ENCODE assay signal across 14 cellular contexts in the genomic region with DNA sequence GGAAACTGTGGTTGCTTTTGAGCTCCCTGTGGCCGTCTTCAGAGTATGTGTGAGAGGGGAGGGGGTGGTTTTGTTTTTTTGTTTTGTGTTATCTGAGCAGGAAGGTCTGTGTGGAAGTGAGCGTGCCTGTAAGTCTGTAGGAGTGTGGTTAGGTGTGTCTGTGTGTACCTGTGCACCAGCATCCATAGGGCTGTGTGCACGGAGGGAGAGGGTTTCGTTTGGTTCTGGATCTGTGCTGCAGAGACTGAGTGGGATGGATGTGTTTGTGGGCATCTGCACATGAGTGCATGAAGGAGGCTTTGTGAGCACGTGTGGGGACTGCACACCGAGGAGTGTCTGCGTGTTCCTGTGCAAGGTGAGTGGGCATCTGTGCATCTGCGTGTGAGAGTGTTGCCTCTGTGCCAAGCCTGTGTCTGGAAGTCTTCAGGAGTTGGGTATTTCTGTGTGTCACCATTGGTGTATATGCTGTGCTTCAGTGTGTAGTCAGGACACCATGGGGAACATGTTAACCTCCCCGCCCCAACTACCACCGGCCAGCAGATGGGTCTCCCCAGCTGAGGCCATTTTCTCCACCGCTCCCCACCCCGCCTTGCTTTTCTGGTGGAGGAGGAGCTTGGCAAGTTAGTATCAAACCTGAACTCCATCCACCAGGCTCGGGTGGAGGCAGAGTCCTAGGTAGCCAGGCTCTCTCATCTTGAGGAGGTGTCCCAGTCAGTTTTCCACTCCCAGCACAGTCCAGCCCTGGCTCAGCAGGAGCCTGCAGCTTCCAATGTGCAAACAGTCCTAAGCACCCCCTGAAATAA. TPM values are rescaled to one million over a fixed set of nuclear protein-coding genes. Genes with fewer than 3 reads are reported as not detected.
DNase-seq lines count a peak whose midpoint lies in the region; TF ChIP-seq lines count a peak whose summit lies in the region.
"Had no signal": no experiment of that assay in that cellular context is flagged by ENCODE, and none has a peak within 500 bp of the region (broad histone marks: within the 10 kb centered on the region; RNA-seq: fewer than 3 reads in every experiment).

No MANE protein-coding gene starts in this region.

- DNase-seq in NCI-H2171 treated with DMSO at 0.1 percent for 48 hours (lab: John Stamatoyannopoulos, UW) (peak; percentile 32), NCI-H2171 (lab: John Stamatoyannopoulos, UW) (no peak), SW480 (ENCODE audit: low spot score) (peak; percentile 12), glutamatergic neuron (no peak), progenitor cell of endocrine pancreas (ENCODE audit: low spot score, unreplicated experiment) (no peak), HFFc6 (no peak), NCI-H1436 treated with DMSO at 0.1 percent for 48 hours (lab: John Stamatoyannopoulos, UW) (no peak), NCI-H524 (lab: John Stamatoyannopoulos, UW) (no peak)
- DNase-seq: cerebellar nuclear complex; Karpas-422; stimulated activated CD4-positive, alpha-beta T cell treated with anti-CD3 and anti-CD28 coated beads, Interleukin-1b, Interleukin-23, amount 100 ng/mL, for 48 hours; stimulated activated naive CD8-positive, alpha-beta T cell treated with anti-CD3 and anti-CD28 coated beads, Interleukin-15, Interleukin-2, amounts not matched to agents 100 U/mL and 50 U/mL, for 24 hours had no signal

- peak overlapping the region; percentile 23 for H3K27ac Mint-ChIP-seq in glutamatergic neuron (ENCODE audit: unreplicated experiment)
- no peak overlapping the region for H3K27ac Mint-ChIP-seq in progenitor cell of endocrine pancreas
- no peak overlapping the region for H3K27ac Mint-ChIP-seq in HFFc6

- H3K36me3 Mint-ChIP-seq in glutamatergic neuron (ENCODE audit: unreplicated experiment) (peaks cover 5% of the 10 kb centered on the region), progenitor cell of endocrine pancreas (ENCODE audit: insufficient read depth) (no peaks in the 10 kb centered on the region), HFFc6 (ENCODE audit: low read depth) (no peaks in the 10 kb centered on the region)

- peaks cover 44% of the 10 kb centered on the region for H3K27me3 Mint-ChIP-seq in glutamatergic neuron (ENCODE audit: unreplicated experiment)
- H3K27me3 Mint-ChIP-seq in progenitor cell of endocrine pancreas: peaks cover 97% of the 10 kb centered on the region
- peaks cover 85% of the 10 kb centered on the region for H3K27me3 Mint-ChIP-seq in HFFc6 (ENCODE audit: insufficient read depth)

- TF ChIP-seq CTCF in glutamatergic neuron (IDR thresholded peaks at IDR 0.05; ENCODE audit: partially characterized antibody, unreplicated experiment) (no peak), progenitor cell of endocrine pancreas (IDR thresholded peaks at IDR 0.05; ENCODE audit: unreplicated experiment) (no peak), HFFc6 (IDR thresholded peaks at IDR 0.05) (no peak)

- H3K9me3 Mint-ChIP-seq in glutamatergic neuron (ENCODE audit: unreplicated experiment): peaks cover 14% of the 10 kb centered on the region
- H3K9me3 Mint-ChIP-seq in progenitor cell of endocrine pancreas (ENCODE audit: low read depth): no peaks in the 10 kb centered on the region
- no peaks in the 10 kb centered on the region for H3K9me3 Mint-ChIP-seq in HFFc6

- peak overlapping the region; percentile 71 for H3K4me3 Mint-ChIP-seq in glutamatergic neuron (ENCODE audit: unreplicated experiment)
- peak overlapping the region; percentile 32 for H3K4me3 Mint-ChIP-seq in progenitor cell of endocrine pancreas (ENCODE audit: low read depth)
- H3K4me3 Mint-ChIP-seq in HFFc6: no peak overlapping the region

- H3K4me1 Mint-ChIP-seq in glutamatergic neuron (ENCODE audit: low read depth, unreplicated experiment) (peaks cover 10% of the 10 kb centered on the region), progenitor cell of endocrine pancreas (ENCODE audit: low read depth) (peaks cover 6% of the 10 kb centered on the region), HFFc6 (ENCODE audit: low read depth) (peaks cover 8% of the 10 kb centered on the region)

RNA-seq across cellular contexts. Expression of gene TLX1, which starts 7.1 kb away (rescaled TPM):
- total RNA-seq in glutamatergic neuron (ENCODE audit: unreplicated experiment) (14.3 TPM), progenitor cell of endocrine pancreas (not detected in 2 replicates)
- not detected for total RNA-seq in HFFc6 (2021; fragmentation: NEBNext Ultra II Directional; extraction: Animal tissue kit (Norgen Biotek cat#: 25700))
- total RNA-seq: kidney epithelial cell, omental fat pad had no signal

Comparison
In these comparisons a context has a peak if more than half of its experiments do, and no peak if none do; other contexts are left out.
1. DNase-seq: peak in NCI-H2171 treated with DMSO at 0.1 percent for 48 hours (single experiment) and SW480 (single experiment); none in NCI-H2171 (single experiment), glutamatergic neuron (single experiment), progenitor cell of endocrine pancreas (single experiment), HFFc6 (single experiment), NCI-H1436 treated with DMSO at 0.1 percent for 48 hours (single experiment) and NCI-H524 (0 of 2).
2. RNA of gene TLX1, which starts 7.1 kb away (total RNA-seq): 14.3 TPM in glutamatergic neuron (single experiment); not detected in progenitor cell of endocrine pancreas and not detected in HFFc6; every median in the first group is over 10 times any median in the second.